9 cellular contexts compared by ENCODE assay signal in the genomic region with DNA sequence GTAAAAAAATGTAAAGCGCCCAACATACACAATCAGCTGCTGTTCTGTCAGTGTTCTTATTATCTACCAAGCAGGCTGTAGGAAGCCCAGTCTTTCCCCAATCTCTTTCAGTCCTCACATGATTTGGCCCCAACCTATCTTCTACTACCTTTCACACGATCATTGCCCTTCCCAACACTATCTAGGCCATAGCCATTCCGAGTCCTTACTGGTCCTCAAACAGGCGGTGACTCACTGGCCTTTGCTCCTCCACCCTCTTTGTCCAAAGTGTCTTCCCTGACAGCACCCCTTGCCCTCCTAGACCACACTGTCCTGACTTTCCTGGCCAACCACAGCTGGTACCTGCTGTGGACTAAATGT. TPM values are rescaled to one million over a fixed set of nuclear protein-coding genes. Genes with fewer than 3 reads are reported as not detected.
DNase-seq lines count a peak whose midpoint lies in the region; ATAC-seq and TF ChIP-seq lines count a peak whose summit lies in the region.
"Had no signal": no experiment of that assay in that cellular context is flagged by ENCODE, and none has a peak within 500 bp of the region (broad histone marks: within the 10 kb centered on the region; RNA-seq: fewer than 3 reads in every experiment).

No MANE protein-coding gene starts in this region.

- H3K4me3 Mint-ChIP-seq in natural killer cell treated with Interleukin-12 subunit alpha and Interleukin-12 subunit beta and Interleukin-15 and Interleukin-18, amount 100 ng/mL, for 72 hours: peak overlapping the region; percentile 95

- no peak for ATAC-seq in natural killer cell treated with Interleukin-12 subunit alpha and Interleukin-12 subunit beta and Interleukin-15 and Interleukin-18, amount 100 ng/mL, for 72 hours

- peaks cover 19 to 20% of the 10 kb centered on the region in 2 donors for H3K4me1 Mint-ChIP-seq in natural killer cell treated with Interleukin-12 subunit alpha and Interleukin-12 subunit beta and Interleukin-15 and Interleukin-18, amount 100 ng/mL, for 72 hours (ENCODE audit: low read depth in 2 of 2)

- no peak for DNase-seq in AG10803 (ENCODE audit: low read depth)
- DNase-seq in LNCaP clone FGC (ENCODE audit: low read depth): no peak
- DNase-seq in natural killer cell treated with Interleukin-12 subunit alpha and Interleukin-12 subunit beta and Interleukin-15 and Interleukin-18, amount 100 ng/mL, for 72 hours (ENCODE audit: low spot score): no peak
- DNase-seq in superior temporal gyrus (ENCODE audit: extremely low spot score): no peak
- DNase-seq in NCI-H187 (lab: John Stamatoyannopoulos, UW): no peak
- DNase-seq in NCI-H1436 (lab: John Stamatoyannopoulos, UW): no peak
- DNase-seq in Kasumi-1 (lab: John Stamatoyannopoulos, UW): no peak
- DNase-seq: anterior cingulate cortex had no signal

- peak overlapping the region; percentile 94 for H3K27ac ChIP-seq in cingulate gyrus (ENCODE audit: low read depth, low read length)

- peak overlapping the region; percentile 86 to 99 for H3K27ac Mint-ChIP-seq in natural killer cell treated with Interleukin-12 subunit alpha and Interleukin-12 subunit beta and Interleukin-15 and Interleukin-18, amount 100 ng/mL, for 72 hours

- no peaks in the 10 kb centered on the region for H3K27me3 Mint-ChIP-seq in natural killer cell treated with Interleukin-12 subunit alpha and Interleukin-12 subunit beta and Interleukin-15 and Interleukin-18, amount 100 ng/mL, for 72 hours

- H3K36me3 Mint-ChIP-seq in natural killer cell treated with Interleukin-12 subunit alpha and Interleukin-12 subunit beta and Interleukin-15 and Interleukin-18, amount 100 ng/mL, for 72 hours: no peaks in the 10 kb centered on the region

- TF ChIP-seq CTCF in AG10803 (conservative IDR thresholded peaks at IDR 0.05; ENCODE audit: low read length) (no peak), LNCaP clone FGC (IDR thresholded peaks at IDR 0.05; ENCODE audit: control insufficient read depth, extremely low read depth, insufficient read depth) (no peak)

- H3K4me3 ChIP-seq in AG10803 (ENCODE audit: low read length): peak overlapping the region; percentile 95
- peak overlapping the region; percentile 94 for H3K4me3 ChIP-seq in LNCaP clone FGC (ENCODE audit: low read depth, low read length)

- H3K9me3 Mint-ChIP-seq in natural killer cell treated with Interleukin-12 subunit alpha and Interleukin-12 subunit beta and Interleukin-15 and Interleukin-18, amount 100 ng/mL, for 72 hours: no peaks in the 10 kb centered on the region

RNA-seq across cellular contexts. Expression of a gene that starts 0.9 kb away (rescaled TPM):
- total RNA-seq in natural killer cell treated with Interleukin-12 subunit alpha and Interleukin-12 subunit beta and Interleukin-15 and Interleukin-18, amount 100 ng/mL, for 72 hours: 10 to 100 TPM; 33.1 to 51.6 TPM

RNA-seq across cellular contexts. Expression of a gene that starts 29.9 kb away (rescaled TPM):
- 10 to 100 TPM; 14.1 to 34.9 TPM for total RNA-seq in natural killer cell treated with Interleukin-12 subunit alpha and Interleukin-12 subunit beta and Interleukin-15 and Interleukin-18, amount 100 ng/mL, for 72 hours
